Comparison of ENCODE assay signal across 12 cellular contexts in the genomic region with DNA sequence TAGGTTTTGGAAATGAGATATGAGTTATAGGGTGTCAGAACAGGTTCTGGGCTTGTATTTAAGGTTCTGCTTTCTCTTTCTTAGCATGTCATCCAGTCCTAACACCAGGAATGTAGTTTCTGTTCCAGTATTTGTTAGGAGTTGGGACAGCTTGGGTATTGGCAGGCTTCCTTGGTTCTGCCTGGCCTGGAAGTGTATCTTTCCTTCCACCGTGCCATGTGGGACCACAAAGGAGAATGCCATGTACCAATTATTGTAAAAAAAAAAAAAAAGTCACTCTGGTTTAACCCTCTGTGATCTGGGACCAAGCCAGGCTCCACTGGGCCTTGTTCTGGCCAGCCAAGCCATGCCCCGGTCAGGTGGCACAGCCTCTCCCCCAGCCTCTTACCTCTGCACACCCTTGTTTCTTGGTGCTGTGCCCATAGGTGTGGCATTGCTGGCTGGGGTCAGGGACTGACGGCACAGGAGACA. TPM values are rescaled to one million over a fixed set of nuclear protein-coding genes. Genes with fewer than 3 reads are reported as not detected.
DNase-seq lines count a peak whose midpoint lies in the region; ATAC-seq and TF ChIP-seq lines count a peak whose summit lies in the region.
"Had no signal": no experiment of that assay in that cellular context is flagged by ENCODE, and none has a peak within 500 bp of the region (broad histone marks: within the 10 kb centered on the region; RNA-seq: fewer than 3 reads in every experiment).

No MANE protein-coding gene starts in this region.

- no peaks in the 10 kb centered on the region for H3K9me3 ChIP-seq in HCT116 (ENCODE audit: control insufficient read depth in 1 of 2, insufficient read depth in 1 of 2, low read depth in 1 of 2, low read length in 2 of 2)
- no peaks in the 10 kb centered on the region for H3K9me3 ChIP-seq in thyroid gland
- H3K9me3 ChIP-seq: adrenal gland, Caco-2 had no signal

- TF ChIP-seq POLR2A in HCT116 (IDR thresholded peaks at IDR 0.05; ENCODE audit: borderline replicate concordance, extremely low read depth, insufficient read depth, insufficient read length): no peak
- no peak for TF ChIP-seq POLR2A in thyroid gland (IDR thresholded peaks at IDR 0.05)

- H3K9me3 Mint-ChIP-seq in chondrocyte (ENCODE audit: low read depth): no peaks in the 10 kb centered on the region

- no peak overlapping the region for H3K9ac ChIP-seq in HCT116 (ENCODE audit: low read length)

- H3K27me3 Mint-ChIP-seq in chondrocyte (ENCODE audit: low read depth): no peaks in the 10 kb centered on the region

- RAD21 ChIA-PET in HCT116 (lab: Charles Lee; ENCODE audit: low non-redundant PET in 1 of 2, low total read pairs in 2 of 2, uncharacterized antibody in 2 of 2, unreplicated experiment in 2 of 2): no interaction called here

- H3K4me3 Mint-ChIP-seq in chondrocyte (ENCODE audit: unreplicated experiment): no peak overlapping the region

- H3K4me3 ChIP-seq in HCT116 (replicated peaks in 1 of 2; ENCODE audit: low read depth in 1 of 2, low read length in 2 of 2): no peak overlapping the region
- no peak overlapping the region for H3K4me3 ChIP-seq in thyroid gland (replicated peaks in 1 of 3)
- H3K4me3 ChIP-seq: adrenal gland had no signal

- peak overlapping the region; percentile 89 for H3K27ac ChIP-seq in HCT116 (ENCODE audit: low read depth, low read length)
- H3K27ac ChIP-seq in thyroid gland: peak overlapping the region; percentile 48 to 75 (median 60)

- peaks cover 14% of the 10 kb centered on the region; the same call in 1 of the 2 replicates for H3K79me2 ChIP-seq in HCT116 (ENCODE audit: insufficient read depth, low read length)

- no peaks in the 10 kb centered on the region for H3K9me2 ChIP-seq in HCT116 (ENCODE audit: insufficient read depth)

- peak overlapping the region; percentile 84 for H3K4me2 ChIP-seq in HCT116 (ENCODE audit: low read length)

- H3K4me1 ChIP-seq in HCT116 (ENCODE audit: control insufficient read depth in 1 of 2, insufficient read depth in 2 of 2, low read length in 2 of 2) (peaks cover 81 to 85% of the 10 kb centered on the region in 2 experiments), thyroid gland (peaks cover 42 to 68% of the 10 kb centered on the region in 2 donors)

- CTCF ChIA-PET in HCT116 (lab: Charles Lee): no interaction called here

- no TSS peak for BruUV-seq in HCT116 (replicated peaks; lab: Mats Ljungman, UMichigan)

- peaks cover 53% of the 10 kb centered on the region for H3K4me1 Mint-ChIP-seq in chondrocyte (ENCODE audit: low read depth)

- intact Hi-C loops in HCT116 (cut with micrococcal nuclease): no loop called here
- intact Hi-C loops in thyroid gland (cut with DNase I): no loop called here

- H3K27me3 ChIP-seq in HCT116 (ENCODE audit: insufficient read depth, low read length) (no peaks in the 10 kb centered on the region), thyroid gland (no peaks in the 10 kb centered on the region)
- H3K27me3 ChIP-seq: adrenal gland had no signal

- POLR2A ChIA-PET in HCT116 (lab: Charles Lee): no interaction called here

- no peak overlapping the region for H2AFZ ChIP-seq in HCT116 (ENCODE audit: low read depth, low read length, poor library complexity, severe bottlenecking)

- WGBS in thyroid gland, 2 donors: 23 to 25% methylated on average over 3 of the region's 3 CpGs

- H3K36me3 ChIP-seq in HCT116 (ENCODE audit: control insufficient read depth in 1 of 2, insufficient read depth in 2 of 2, low read length in 2 of 2) (no peaks in the 10 kb centered on the region), thyroid gland (no peaks in the 10 kb centered on the region)
- H3K36me3 ChIP-seq: adrenal gland had no signal

- no peaks in the 10 kb centered on the region for H4K20me1 ChIP-seq in HCT116 (ENCODE audit: insufficient read depth)

- TF ChIP-seq CTCF in HCT116 (IDR thresholded peaks at IDR 0.05 in 2 of 3, conservative IDR thresholded peaks at IDR 0.05 in 1 of 3; ENCODE audit: borderline replicate concordance in 1 of 3, insufficient read depth in 1 of 3, low read depth in 2 of 3, low read length in 2 of 3): no peak
- TF ChIP-seq CTCF in chondrocyte (IDR thresholded peaks at IDR 0.05): no peak
- no peak for TF ChIP-seq CTCF in thyroid gland (IDR thresholded peaks at IDR 0.05)

- peak overlapping the region; percentile 74 for H3K27ac Mint-ChIP-seq in chondrocyte (ENCODE audit: unreplicated experiment)

- peaks cover 1% of the 10 kb centered on the region for H3K36me3 Mint-ChIP-seq in chondrocyte (ENCODE audit: low read depth)

- DNase-seq in HCT116 (ENCODE audit: low read depth, low spot score) (no peak), chondrocyte (ENCODE audit: low spot score) (no peak), left lobe of liver (ENCODE audit: low spot score) (peak; percentile 73), thyroid gland (peak; percentile 64 to 70), DMS 273 (lab: John Stamatoyannopoulos, UW; ENCODE audit: unreplicated experiment) (no peak), HuH-7.5 (ENCODE audit: low spot score) (no peak)
- DNase-seq: adrenal gland, Caco-2, midbrain, NCI-H510A treated with DMSO at 0.1 percent for 48 hours, SHP77 treated with DMSO at 0.1 percent for 48 hours had no signal

- ATAC-seq in HCT116: no peak
- ATAC-seq in left lobe of liver: peak; percentile 79
- ATAC-seq in GM19397 (IDR thresholded peaks at IDR 0.05; ENCODE audit: unreplicated experiment): no peak

- TF ChIP-seq RAD21 in HCT116 (IDR thresholded peaks at IDR 0.05; ENCODE audit: low read depth): no peak

TF ChIP-seq in HCT116, 20 proteins besides CTCF, POLR2A, EP300 and RAD21:
- TF ChIP-seq YY1 (IDR thresholded peaks at IDR 0.05; ENCODE audit: extremely low read depth, insufficient replicate concordance, low read depth, low read length) (no peak), JUND (IDR thresholded peaks at IDR 0.05) (no peak), ZBTB33 (IDR thresholded peaks at IDR 0.05; ENCODE audit: extremely low read depth, insufficient replicate concordance, low read length) (no peak), FOSL1 (IDR thresholded peaks at IDR 0.05; ENCODE audit: low read depth) (no peak), SRF (IDR thresholded peaks at IDR 0.05; ENCODE audit: low read depth) (no peak)

RNA-seq across cellular contexts. Expression of gene ARHGAP26, which starts 47.8 kb away (rescaled TPM):
- total RNA-seq in HCT116 (2021; ENCODE audit: unreplicated experiment) (34.5 TPM), chondrocyte (6.0 to 16.7 TPM (median 16.4 TPM) in 3 replicates), left lobe of liver (7.4 TPM), thyroid gland (10 to 100 TPM; 28.2 to 52.3 (median 37.9) TPM)
- polyA plus RNA-seq in HCT116 (2012): 8.3 and 11.5 TPM in 2 replicates

Comparison
In these comparisons a context has a peak if more than half of its experiments do, and no peak if none do; other contexts are left out.
1. DNase-seq: peak in left lobe of liver (single experiment) and thyroid gland (2 of 2); none in HCT116 (single experiment), chondrocyte (single experiment), DMS 273 (single experiment) and HuH-7.5 (single experiment).